18 cellular contexts compared by ENCODE assay signal in the genomic region with DNA sequence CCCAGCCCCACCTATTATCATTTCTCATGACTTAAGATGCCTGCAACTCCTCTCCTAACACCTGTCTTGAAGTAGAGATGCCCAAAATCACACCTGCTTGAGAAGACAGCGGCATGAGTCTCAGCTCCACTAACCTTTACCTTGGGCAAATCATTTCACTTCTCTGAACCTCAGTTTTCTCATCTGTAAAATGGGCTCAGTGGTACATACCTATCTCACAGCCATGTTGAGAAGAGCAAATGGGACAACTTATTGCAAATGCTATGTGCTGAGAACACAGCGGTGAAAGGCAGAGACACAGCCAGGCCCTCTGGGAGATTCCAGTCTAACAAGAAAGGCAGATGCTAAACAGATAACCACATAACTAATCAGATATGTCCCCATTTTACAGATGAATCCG. TPM values are rescaled to one million over a fixed set of nuclear protein-coding genes. Genes with fewer than 3 reads are reported as not detected.
DNase-seq lines count a peak whose midpoint lies in the region; ATAC-seq, FAIRE-seq and TF ChIP-seq lines count a peak whose summit lies in the region.
"Had no signal": no experiment of that assay in that cellular context is flagged by ENCODE, and none has a peak within 500 bp of the region (broad histone marks: within the 10 kb centered on the region; RNA-seq: fewer than 3 reads in every experiment).

No MANE protein-coding gene starts in this region.

- POLR2A ChIA-PET in WTC11 (lab: Charles Lee) = no interaction called here

- no peak for FAIRE-seq in kidney (lab: Jason Lieb, UNC)
- FAIRE-seq: D721Med, G401.6, GM12891 had no signal

- H3K36me3 Mint-ChIP-seq in WTC11 = no peaks in the 10 kb centered on the region

- H3K27me3 ChIP-seq in mucosa of rectum (ENCODE audit: control insufficient read depth in 2 of 2, insufficient read depth in 2 of 2, low read length in 2 of 2) = no peaks in the 10 kb centered on the region
- H3K27me3 ChIP-seq in upper lobe of right lung = no peaks in the 10 kb centered on the region

- H3K27ac ChIP-seq in kidney (ENCODE audit: low read depth in 2 of 2, low read length in 2 of 2) = no peak overlapping the region
- H3K27ac ChIP-seq in mucosa of rectum (ENCODE audit: low read depth in 2 of 2, low read length in 2 of 2) = peak overlapping the region; percentile 71 to 95
- no peak overlapping the region for H3K27ac ChIP-seq in upper lobe of right lung

- ATAC-seq in WTC11 (no peak), upper lobe of right lung (no peak)
- ATAC-seq: GM23338 had no signal

- CTCF ChIA-PET in WTC11 (lab: Charles Lee) = interaction anchor here (1.0 to 1.7 kb wide), 3 partner anchors 13 to 155 kb away, joined by 3 to 8 read pairs (median 3); no protein-coding TSS in a partner anchor

- no peak overlapping the region for H3K4me3 Mint-ChIP-seq in WTC11
- H3K4me3 Mint-ChIP-seq: B cell; CD4-positive, alpha-beta T cell; GM23338; H9; IgD-negative memory B cell had no signal

- no peaks in the 10 kb centered on the region for H3K9me3 Mint-ChIP-seq in WTC11
- H3K9me3 Mint-ChIP-seq: CD4-positive, alpha-beta T cell; GM23338; H9; IgD-negative memory B cell had no signal

- intact Hi-C loops in kidney (cut with DNase I) = no loop called here
- intact Hi-C loops in upper lobe of right lung (cut with DNase I) = no loop called here

- peaks cover 26% of the 10 kb centered on the region for H3K27me3 Mint-ChIP-seq in WTC11 (ENCODE audit: low read depth)

- H3K4me1 Mint-ChIP-seq in WTC11 = peaks cover 8% of the 10 kb centered on the region
- H3K4me1 Mint-ChIP-seq: B cell, IgD-negative memory B cell had no signal

- TF ChIP-seq CTCF in WTC11 (IDR thresholded peaks at IDR 0.05) (no peak), kidney (IDR thresholded peaks at IDR 0.05; ENCODE audit: borderline replicate concordance, extremely low read depth, insufficient read depth) (no peak), upper lobe of right lung (IDR thresholded peaks at IDR 0.05) (no peak)

- H3K27ac Mint-ChIP-seq in WTC11 = no peak overlapping the region
- H3K27ac Mint-ChIP-seq: B cell; CD4-positive, alpha-beta T cell; GM23338; IgD-negative memory B cell had no signal

- H3K4me3 ChIP-seq in kidney (ENCODE audit: low read length in 2 of 2) (no peak overlapping the region), mucosa of rectum (ENCODE audit: low read length in 2 of 2) (no peak overlapping the region), upper lobe of right lung (no peak overlapping the region)
- H3K4me3 ChIP-seq: GM23338 had no signal

- peaks cover 5 to 7% of the 10 kb centered on the region in 2 donors for H3K4me1 ChIP-seq in kidney (ENCODE audit: control insufficient read depth in 1 of 2, insufficient read depth in 1 of 2, low read depth in 1 of 2, low read length in 2 of 2)
- peaks cover 34 to 43% of the 10 kb centered on the region in 2 donors for H3K4me1 ChIP-seq in mucosa of rectum (ENCODE audit: control insufficient read depth in 2 of 2, insufficient read depth in 2 of 2, low read length in 2 of 2)
- H3K4me1 ChIP-seq in upper lobe of right lung = peaks cover 17% of the 10 kb centered on the region

- H3K9ac ChIP-seq in kidney (ENCODE audit: low read length in 2 of 2) = no peak overlapping the region
- H3K9ac ChIP-seq in mucosa of rectum (ENCODE audit: low read depth in 1 of 2, low read length in 2 of 2) = no peak overlapping the region

- H3K9me3 ChIP-seq in kidney (ENCODE audit: control insufficient read depth in 1 of 2, low read length in 2 of 2) (no peaks in the 10 kb centered on the region), mucosa of rectum (ENCODE audit: control insufficient read depth in 2 of 2, low read length in 2 of 2) (no peaks in the 10 kb centered on the region), upper lobe of right lung (no peaks in the 10 kb centered on the region)

- DNase-seq in WTC11 (ENCODE audit: low spot score) = no peak
- DNase-seq in kidney = peak; percentile 8
- DNase-seq in upper lobe of right lung = peak; percentile 12
- DNase-seq in cortex of kidney (lab: John Stamatoyannopoulos, UW) = no peak
- no peak for DNase-seq in ecto neural progenitor cell (ENCODE audit: low spot score)
- no peak for DNase-seq in activated effector memory CD4-positive, alpha-beta T cell treated with anti-CD3 and anti-CD28 coated beads, Interleukin-2, amount 50 U/mL, for 16 hours
- DNase-seq: CD4-positive, alpha-beta T cell; DMS153; DMS79 treated with DMSO at 0.1 percent for 48 hours; EL; H9 had no signal

- H3K36me3 ChIP-seq in kidney (ENCODE audit: control insufficient read depth in 1 of 2, insufficient read depth in 2 of 2, low read length in 2 of 2) = no peaks in the 10 kb centered on the region
- H3K36me3 ChIP-seq in mucosa of rectum (ENCODE audit: control insufficient read depth in 2 of 2, insufficient read depth in 2 of 2, low read length in 2 of 2) = peaks cover 0 to 9% of the 10 kb centered on the region in 2 donors
- no peaks in the 10 kb centered on the region for H3K36me3 ChIP-seq in upper lobe of right lung

TF ChIP-seq in WTC11, 78 proteins besides CTCF, POLR2A, EP300 and RAD21:
- TF ChIP-seq SP1 (CRISPR knock-in tag; conservative IDR thresholded peaks at IDR 0.05) = no peak
- 0 out of 2 replicates have a peak, but pooled peaks have one; percentile 9 for TF ChIP-seq GTF2I (CRISPR knock-in tag; conservative IDR thresholded peaks at IDR 0.05)

RNA-seq across cellular contexts. Expression of gene TST, which starts 7.8 kb away (rescaled TPM):
- total RNA-seq in WTC11 (2021) (24.4 to 33.3 TPM (median 32.8 TPM) in 3 replicates), kidney (48.7 TPM), upper lobe of right lung (48.1 TPM)
- polyA plus RNA-seq in kidney (ENCODE audit: insufficient read depth, low read depth, low replicate concordance) = 283 TPM
- total RNA-seq: CD4-positive, alpha-beta T cell had no signal

RNA-seq across cellular contexts. Expression of gene MPST, which starts 8.1 kb away (rescaled TPM):
- total RNA-seq in WTC11 (2021) = 86.6 to 101 TPM (median 98.7 TPM) in 3 replicates
- total RNA-seq in kidney = 44.4 TPM
- polyA plus RNA-seq in kidney (ENCODE audit: insufficient read depth, low read depth, low replicate concordance) = 167 TPM
- 71.4 TPM for total RNA-seq in upper lobe of right lung

RNA-seq across cellular contexts. Expression of gene KCTD17, which starts 40.1 kb away (rescaled TPM):
- total RNA-seq in WTC11 (2021) = 29.4 to 36.3 TPM (median 31.5 TPM) in 3 replicates
- 13.9 TPM for total RNA-seq in kidney
- 9.6 TPM for polyA plus RNA-seq in kidney (ENCODE audit: insufficient read depth, low read depth, low replicate concordance)
- total RNA-seq in upper lobe of right lung = 19.2 TPM

Comparison
In these comparisons a context has a peak if more than half of its experiments do, and no peak if none do; other contexts are left out.
1. DNase-seq: peak in kidney (single experiment) and upper lobe of right lung (single experiment); none in WTC11 (single experiment), cortex of kidney (single experiment), ecto neural progenitor cell (single experiment) and activated effector memory CD4-positive, alpha-beta T cell treated with anti-CD3 and anti-CD28 coated beads, Interleukin-2, amount 50 U/mL, for 16 hours (single experiment).
2. H3K27ac ChIP-seq: peak in mucosa of rectum (2 of 2); none in kidney (0 of 2) and upper lobe of right lung (single experiment).